In the genomic region with DNA sequence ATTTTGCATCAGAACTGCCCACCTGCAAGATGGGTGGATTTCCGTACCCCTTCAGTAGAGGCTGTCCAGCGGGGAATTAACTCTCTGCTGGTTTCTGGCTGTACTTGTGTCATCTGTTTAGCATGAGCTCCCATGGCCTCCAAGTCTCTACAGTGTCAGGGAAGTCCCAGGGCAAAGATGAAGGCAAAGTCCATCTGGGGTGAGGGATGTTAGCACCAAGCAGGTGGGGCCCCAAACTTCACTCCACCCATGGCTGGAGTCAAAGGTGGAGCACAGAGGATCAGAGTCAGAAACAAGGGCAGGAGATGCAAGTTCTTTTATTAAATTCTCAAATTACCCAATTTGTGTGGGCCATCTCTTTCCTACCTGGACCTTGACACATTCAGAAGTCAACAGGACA, we compare ENCODE assay signal across 31 cellular contexts.
"Had no signal": no experiment of that assay in that cellular context is flagged by ENCODE, and none has a peak within 500 bp of the region (broad histone marks: within the 10 kb centered on the region; RNA-seq: fewer than 3 reads in every experiment).

No MANE protein-coding gene starts in this region.

- H3K36me3 ChIP-seq: neural progenitor cell, ovary, right lobe of liver, sigmoid colon, spleen, suprapubic skin, tibial artery, upper lobe of left lung, vagina had no signal

- H3K4me1 Mint-ChIP-seq: nephron had no signal

- H3K79me2 ChIP-seq: parathyroid adenoma had no signal

- FAIRE-seq: urothelium cell line had no signal

- H3K9me3 ChIP-seq: ovary, psoas muscle, right lobe of liver, sigmoid colon, spleen, suprapubic skin, testis, tibial artery, upper lobe of left lung, vagina had no signal

- DNase-seq: natural killer cell; occipital lobe; ovary; posterior cingulate gyrus; psoas muscle; right cardiac atrium; right lobe of liver; sigmoid colon; spleen; stimulated activated CD4-positive, alpha-beta T cell treated with anti-CD3 and anti-CD28 coated beads, Interleukin-12 subunit alpha, Interleukin-12 subunit beta, amount 100 ng/mL, for 4 hours; stimulated activated CD4-positive, alpha-beta T cell treated with anti-CD3 and anti-CD28 coated beads, Interleukin-1b, Interleukin-23, amount 100 ng/mL, for 48 hours; stimulated activated CD4-positive, alpha-beta T cell treated with anti-CD3 and anti-CD28 coated beads, Interleukin-4, amount 100 ng/mL, for 1 hour; stimulated activated CD4-positive, alpha-beta T cell treated with anti-CD3 and anti-CD28 coated beads, Interleukin-4, amount 100 ng/mL, for 4 hours; stimulated activated CD8-positive, alpha-beta memory T cell treated with anti-CD3 and anti-CD28 coated beads, Interleukin-4, amount 100 ng/mL, for 48 hours; stimulated activated naive CD4-positive, alpha-beta T cell; stimulated activated naive CD8-positive, alpha-beta T cell treated with anti-CD3 and anti-CD28 coated beads, Interleukin-15, amount 100 ng/mL, for 72 hours; stimulated activated naive CD8-positive, alpha-beta T cell treated with anti-CD3 and anti-CD28 coated beads, Interleukin-15, Interleukin-2, amounts not matched to agents 100 U/mL and 50 U/mL, for 24 hours; substantia nigra; testis; tibial artery; trophoblast cell had no signal

- H3K27ac Mint-ChIP-seq: natural killer cell; nephron; neural progenitor cell; progenitor cell of endocrine pancreas; stimulated activated memory B cell treated with anti-CD40 and anti-IgM and Interleukin-4, amounts not matched to agents 10 μg/mL and 1 μg/mL and 100 μg/mL, for 72 hours had no signal

- H3K9me3 Mint-ChIP-seq: natural killer cell; nephron; stimulated activated memory B cell treated with anti-CD40 and anti-IgM and Interleukin-4, amounts not matched to agents 10 μg/mL and 1 μg/mL and 100 μg/mL, for 72 hours had no signal

- H3K9ac ChIP-seq: neural progenitor cell, parathyroid adenoma had no signal

- H3K27ac ChIP-seq: neural progenitor cell, ovary, parathyroid adenoma, psoas muscle, right lobe of liver, sigmoid colon, spleen, suprapubic skin, testis, tibial artery, upper lobe of left lung, vagina had no signal

- H3K27me3 ChIP-seq: neural progenitor cell, ovary, right lobe of liver, sigmoid colon, spleen, suprapubic skin, testis, tibial artery, upper lobe of left lung, vagina had no signal

- H2AFZ ChIP-seq: neural progenitor cell, parathyroid adenoma had no signal

- H3K4me3 Mint-ChIP-seq: natural killer cell; nephron; neural progenitor cell; stimulated activated memory B cell treated with anti-CD40 and anti-IgM and Interleukin-4, amounts not matched to agents 10 μg/mL and 1 μg/mL and 100 μg/mL, for 72 hours; stimulated activated naive CD8-positive, alpha-beta T cell treated with anti-CD3 and anti-CD28 coated beads, Interleukin-15, amount 100 ng/mL, for 72 hours had no signal

- H3K27me3 Mint-ChIP-seq: progenitor cell of endocrine pancreas; stimulated activated naive CD8-positive, alpha-beta T cell treated with anti-CD3 and anti-CD28 coated beads, Interleukin-15, amount 100 ng/mL, for 72 hours had no signal

- H3K4me3 ChIP-seq: neural progenitor cell, ovary, psoas muscle, right lobe of liver, sigmoid colon, smooth muscle cell, spleen, suprapubic skin, testis, tibial artery, upper lobe of left lung, vagina had no signal

- H3K4me1 ChIP-seq: psoas muscle, right lobe of liver, sigmoid colon, suprapubic skin, testis, tibial artery, upper lobe of left lung, vagina had no signal

- H3K36me3 Mint-ChIP-seq: natural killer cell; neural progenitor cell; stimulated activated memory B cell treated with anti-CD40 and anti-IgM and Interleukin-4, amounts not matched to agents 10 μg/mL and 1 μg/mL and 100 μg/mL, for 72 hours had no signal

- H3K4me2 ChIP-seq: neural progenitor cell, smooth muscle cell had no signal

- ATAC-seq: natural killer cell; psoas muscle; right cardiac atrium; stimulated activated memory B cell treated with anti-CD40 and anti-IgM and Interleukin-4, amounts not matched to agents 10 μg/mL and 1 μg/mL and 100 μg/mL, for 72 hours; stimulated activated naive CD8-positive, alpha-beta T cell treated with anti-CD3 and anti-CD28 coated beads, Interleukin-15, amount 100 ng/mL, for 72 hours; stimulated activated naive CD8-positive, alpha-beta T cell treated with anti-CD3 and anti-CD28 coated beads, Interleukin-15, Interleukin-2, amounts not matched to agents 100 U/mL and 50 U/mL, for 24 hours had no signal
